In the genomic region with DNA sequence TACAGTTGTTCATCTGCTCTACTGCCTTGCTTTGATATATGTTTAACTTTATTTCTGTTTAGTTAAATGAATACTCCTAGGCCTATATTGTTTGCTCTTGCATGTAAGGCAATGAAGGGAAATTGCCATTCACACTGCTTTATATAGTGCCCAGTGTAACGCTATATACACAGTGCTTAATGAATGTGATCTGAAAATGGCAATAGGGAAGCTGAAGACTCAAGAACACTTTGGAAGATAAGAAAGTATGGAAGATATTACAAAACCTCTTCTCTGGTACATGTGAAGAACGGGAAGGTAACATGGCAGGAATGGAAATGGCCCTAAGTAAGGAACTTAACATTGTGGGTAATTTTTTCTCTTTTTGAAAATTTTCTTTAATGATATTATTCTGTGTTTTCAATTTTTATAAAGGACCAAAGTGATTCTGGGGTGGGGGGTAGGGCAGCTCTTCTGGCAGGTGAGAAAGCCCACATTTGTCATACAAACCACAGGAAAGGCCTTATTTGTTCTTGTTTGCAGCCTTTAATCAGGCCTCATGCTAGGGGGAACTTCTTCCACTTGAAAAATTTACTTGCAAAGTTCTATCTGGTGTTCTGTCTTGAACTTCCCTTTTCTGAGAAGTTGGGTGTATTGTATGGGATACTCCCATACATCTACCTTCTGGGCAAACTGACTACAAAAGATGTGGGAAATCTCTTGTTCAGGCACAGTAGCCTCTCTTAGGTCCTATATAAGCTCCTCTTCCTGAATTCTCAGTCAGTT, we compare ENCODE assay signal across 8 cellular contexts.
A peak's percentile ranks its signal among the peaks of the same experiment; 100 is the strongest.
DNase-seq lines count a peak whose midpoint lies in the region; ATAC-seq and TF ChIP-seq lines count a peak whose summit lies in the region.

No MANE protein-coding gene starts in this region.

- H3K9me3 Mint-ChIP-seq in CD8-positive, alpha-beta T cell: no peaks in the 10 kb centered on the region
- H3K9me3 Mint-ChIP-seq in activated CD4-positive, alpha-beta memory T cell treated with anti-CD3 and anti-CD28 coated beads, Interleukin-2, amount 10 ng/mL, durations not matched to agents 7 days and 5 days: peaks cover 3% of the 10 kb centered on the region
- H3K9me3 Mint-ChIP-seq in HFFc6: peaks cover 5% of the 10 kb centered on the region; the same call in 1 of the 2 replicates

- no peak overlapping the region for H3K18ac ChIP-seq in neuronal stem cell (ENCODE audit: low read length)

- no peaks in the 10 kb centered on the region for H3K27me3 ChIP-seq in CD8-positive, alpha-beta T cell (ENCODE audit: insufficient read depth, low read length)
- H3K27me3 ChIP-seq in mucosa of rectum (ENCODE audit: control insufficient read depth in 2 of 2, insufficient read depth in 2 of 2, low read length in 2 of 2) (no peaks in the 10 kb centered on the region), neuronal stem cell (ENCODE audit: control insufficient read depth in 3 of 3, insufficient read depth in 3 of 3, low read depth in 1 of 3, low read length in 3 of 3) (no peaks in the 10 kb centered on the region)

- no peaks in the 10 kb centered on the region for H3K79me1 ChIP-seq in neuronal stem cell (ENCODE audit: low read depth, low read length)

- DNase-seq in CD8-positive, alpha-beta T cell: peak in 3 of 7 experiments; percentile 24 to 42 (median 31)
- DNase-seq in activated CD4-positive, alpha-beta memory T cell treated with anti-CD3 and anti-CD28 coated beads, Interleukin-2, amount 10 ng/mL, durations not matched to agents 7 days and 5 days: no peak
- DNase-seq in HFFc6 (no peak), NCI-H226 (no peak), neuronal stem cell (ENCODE audit: low spot score) (no peak), NCI-H82 treated with DMSO at 0.1 percent for 48 hours (lab: John Stamatoyannopoulos, UW; ENCODE audit: unreplicated experiment) (no peak)

- peaks cover 84% of the 10 kb centered on the region for H3K4me1 Mint-ChIP-seq in CD8-positive, alpha-beta T cell (ENCODE audit: low read depth)
- peaks cover 53% of the 10 kb centered on the region for H3K4me1 Mint-ChIP-seq in activated CD4-positive, alpha-beta memory T cell treated with anti-CD3 and anti-CD28 coated beads, Interleukin-2, amount 10 ng/mL, durations not matched to agents 7 days and 5 days
- H3K4me1 Mint-ChIP-seq in HFFc6 (ENCODE audit: low read depth): peaks cover 40% of the 10 kb centered on the region

- H3K4me1 ChIP-seq in CD8-positive, alpha-beta T cell (ENCODE audit: insufficient read depth, low read length): peaks cover 67% of the 10 kb centered on the region
- H3K4me1 ChIP-seq in mucosa of rectum (ENCODE audit: control insufficient read depth in 2 of 2, insufficient read depth in 2 of 2, low read length in 2 of 2) (no peaks in the 10 kb centered on the region), neuronal stem cell (ENCODE audit: control insufficient read depth in 2 of 2, insufficient read depth in 1 of 2, low read depth in 1 of 2, low read length in 2 of 2) (peaks cover 5 to 25% of the 10 kb centered on the region in 2 donors)

- no peak overlapping the region for H2BK12ac ChIP-seq in neuronal stem cell (ENCODE audit: low read length)

- H4K91ac ChIP-seq in neuronal stem cell (ENCODE audit: low read depth, low read length, poor library complexity): no peak overlapping the region

- H3K4me2 ChIP-seq in neuronal stem cell (ENCODE audit: insufficient read depth, low read length, poor library complexity, severe bottlenecking): no peak overlapping the region

- POLR2A ChIA-PET in CD8-positive, alpha-beta T cell (lab: Charles Lee): interaction anchor here (0.6 to 4.8 kb wide), 15 partner anchors 10 to 212 kb away, joined by 3 to 47 read pairs (median 4); a partner anchor contains a TSS
- POLR2A ChIA-PET in activated CD4-positive, alpha-beta memory T cell treated with anti-CD3 and anti-CD28 coated beads, Interleukin-2, amount 10 ng/mL, durations not matched to agents 7 days and 5 days (lab: Charles Lee): interaction anchor here (0.8 to 3.3 kb wide), 9 partner anchors 10 to 116 kb away, joined by 3 to 31 read pairs (median 4); no protein-coding TSS in a partner anchor

- H3K36me3 ChIP-seq in CD8-positive, alpha-beta T cell (ENCODE audit: insufficient read depth, low read length): no peaks in the 10 kb centered on the region
- H3K36me3 ChIP-seq in mucosa of rectum (ENCODE audit: control insufficient read depth in 2 of 2, insufficient read depth in 2 of 2, low read length in 2 of 2): no peaks in the 10 kb centered on the region
- H3K36me3 ChIP-seq in neuronal stem cell (replicated peaks in 1 of 2; ENCODE audit: control insufficient read depth in 2 of 2, insufficient read depth in 2 of 2, low read length in 2 of 2): no peaks in the 10 kb centered on the region

- H3K4ac ChIP-seq in neuronal stem cell (ENCODE audit: low read length): no peak overlapping the region

- H3K27me3 Mint-ChIP-seq in CD8-positive, alpha-beta T cell (ENCODE audit: low read depth): no peaks in the 10 kb centered on the region
- H3K27me3 Mint-ChIP-seq in activated CD4-positive, alpha-beta memory T cell treated with anti-CD3 and anti-CD28 coated beads, Interleukin-2, amount 10 ng/mL, durations not matched to agents 7 days and 5 days: no peaks in the 10 kb centered on the region
- no peaks in the 10 kb centered on the region for H3K27me3 Mint-ChIP-seq in HFFc6 (ENCODE audit: insufficient read depth)

- H2AFZ ChIP-seq in neuronal stem cell (ENCODE audit: low read length): no peak overlapping the region

- peak overlapping the region; percentile 46 for H3K27ac ChIP-seq in CD8-positive, alpha-beta T cell (ENCODE audit: low read depth, low read length)
- H3K27ac ChIP-seq in mucosa of rectum (ENCODE audit: low read depth in 2 of 2, low read length in 2 of 2) (peak overlapping the region; percentile 66 to 69), neuronal stem cell (replicated peaks; ENCODE audit: low read length) (no peak overlapping the region)

- no peak overlapping the region for H3K9ac ChIP-seq in mucosa of rectum (ENCODE audit: low read depth in 1 of 2, low read length in 2 of 2)
- H3K9ac ChIP-seq in neuronal stem cell (ENCODE audit: low read depth, low read length, poor library complexity): no peak overlapping the region

- no peak overlapping the region for H3K23ac ChIP-seq in neuronal stem cell (ENCODE audit: low read depth, low read length, poor library complexity)

- peak overlapping the region; percentile 30 for H3K4me3 ChIP-seq in CD8-positive, alpha-beta T cell (ENCODE audit: low read depth, low read length)
- H3K4me3 ChIP-seq in mucosa of rectum (ENCODE audit: low read length in 2 of 2): no peak overlapping the region
- H3K4me3 ChIP-seq in neuronal stem cell (ENCODE audit: low read length in 2 of 2): no peak overlapping the region

- peak overlapping the region; percentile 94 for H3K27ac Mint-ChIP-seq in CD8-positive, alpha-beta T cell
- H3K27ac Mint-ChIP-seq in activated CD4-positive, alpha-beta memory T cell treated with anti-CD3 and anti-CD28 coated beads, Interleukin-2, amount 10 ng/mL, durations not matched to agents 7 days and 5 days: peak overlapping the region; percentile 4
- H3K27ac Mint-ChIP-seq in HFFc6: no peak overlapping the region

- H2BK15ac ChIP-seq in neuronal stem cell (ENCODE audit: low read length): no peak overlapping the region

- H4K8ac ChIP-seq in neuronal stem cell (ENCODE audit: low read depth, low read length): no peak overlapping the region

- TF ChIP-seq CTCF in CD8-positive, alpha-beta T cell (IDR thresholded peaks at IDR 0.05): no peak
- TF ChIP-seq CTCF in HFFc6 (IDR thresholded peaks at IDR 0.05): no peak

- peaks cover 23% of the 10 kb centered on the region for H3K36me3 Mint-ChIP-seq in CD8-positive, alpha-beta T cell
- peaks cover 29% of the 10 kb centered on the region for H3K36me3 Mint-ChIP-seq in activated CD4-positive, alpha-beta memory T cell treated with anti-CD3 and anti-CD28 coated beads, Interleukin-2, amount 10 ng/mL, durations not matched to agents 7 days and 5 days (ENCODE audit: low read depth)
- peaks cover 19% of the 10 kb centered on the region for H3K36me3 Mint-ChIP-seq in HFFc6 (ENCODE audit: low read depth)

- CTCF ChIA-PET in CD8-positive, alpha-beta T cell (lab: Charles Lee): interaction anchor here (0.9 to 2.9 kb wide), 11 partner anchors 9 to 208 kb away, joined by 3 to 20 read pairs (median 5); no protein-coding TSS in a partner anchor
- CTCF ChIA-PET in activated CD4-positive, alpha-beta memory T cell treated with anti-CD3 and anti-CD28 coated beads, Interleukin-2, amount 10 ng/mL, durations not matched to agents 7 days and 5 days (lab: Charles Lee): interaction anchor here (0.6 to 1.4 kb wide), 7 partner anchors 19 to 1411 kb away, joined by 3 to 7 read pairs (median 5); no protein-coding TSS in a partner anchor

- no CpG with 5 or more reads among the region's 2 CpGs for WGBS in neuronal stem cell (ENCODE audit: extremely low coverage in 2 of 2, insufficient read length in 2 of 2, insufficient replicate concordance in 1 of 2), 2 donors

- no peaks in the 10 kb centered on the region for H3K9me3 ChIP-seq in CD8-positive, alpha-beta T cell (ENCODE audit: low read length)
- H3K9me3 ChIP-seq in mucosa of rectum (ENCODE audit: control insufficient read depth in 2 of 2, low read length in 2 of 2) (no peaks in the 10 kb centered on the region), neuronal stem cell (replicated peaks in 1 of 2; ENCODE audit: control insufficient read depth in 2 of 2, insufficient read depth in 1 of 2, low read depth in 1 of 2, low read length in 2 of 2) (peaks cover 0 to 3% of the 10 kb centered on the region in 2 donors)

- peak; percentile 54 for ATAC-seq in CD8-positive, alpha-beta T cell
- peak; percentile 9 for ATAC-seq in HG02970 (IDR thresholded peaks at IDR 0.05; ENCODE audit: low FRiP score, unreplicated experiment)

- peak overlapping the region; percentile 73 for H3K4me3 Mint-ChIP-seq in CD8-positive, alpha-beta T cell
- H3K4me3 Mint-ChIP-seq in activated CD4-positive, alpha-beta memory T cell treated with anti-CD3 and anti-CD28 coated beads, Interleukin-2, amount 10 ng/mL, durations not matched to agents 7 days and 5 days: no peak overlapping the region
- no peak overlapping the region for H3K4me3 Mint-ChIP-seq in HFFc6

- H2BK120ac ChIP-seq in neuronal stem cell (ENCODE audit: low read depth, low read length): no peak overlapping the region

- no peak overlapping the region for H3K14ac ChIP-seq in neuronal stem cell (ENCODE audit: low read length)

- no peak overlapping the region for H2AK5ac ChIP-seq in neuronal stem cell (ENCODE audit: low read depth, low read length)

- intact Hi-C loops in CD8-positive, alpha-beta T cell (cut with DNase I, micrococcal nuclease): loop anchor here (1.0 to 5.0 kb wide), 6 partner anchors 17 to 101 kb away; a partner anchor contains a TSS

- H2BK5ac ChIP-seq in neuronal stem cell (ENCODE audit: low read length): no peak overlapping the region
